In genomic region chr19:6519289-6519688, GRCh38 we compare ENCODE assay signal across 13 cellular contexts. TPM values are rescaled to one million over a fixed set of nuclear protein-coding genes. Genes with fewer than 3 reads are reported as not detected.
DNase-seq lines count a peak whose midpoint lies in the region; ATAC-seq, FAIRE-seq and TF ChIP-seq lines count a peak whose summit lies in the region.
"Had no signal": no experiment of that assay in that cellular context is flagged by ENCODE, and none has a peak within 500 bp of the region (broad histone marks: within the 10 kb centered on the region; RNA-seq: fewer than 3 reads in every experiment).

No MANE protein-coding gene starts in this region.

- POLR2A ChIA-PET in T-cell (lab: Charles Lee) = interaction anchor here in 1 of 2 donors (0.7 kb wide), 1 partner anchor 16 kb away, joined by 5 read pairs; no protein-coding TSS in a partner anchor

- no peaks in the 10 kb centered on the region for H3K27me3 Mint-ChIP-seq in natural killer cell treated with Interleukin-12 subunit alpha and Interleukin-12 subunit beta and Interleukin-15 and Interleukin-18, amount 100 ng/mL, for 72 hours
- H3K27me3 Mint-ChIP-seq in natural killer cell (ENCODE audit: low read depth in 2 of 2) (no peaks in the 10 kb centered on the region), T-cell (no peaks in the 10 kb centered on the region)
- H3K27me3 Mint-ChIP-seq: CD4-positive, alpha-beta memory T cell had no signal

- intact Hi-C loops in natural killer cell (cut with micrococcal nuclease) = loop anchor here (5.0 kb wide), 1 partner anchor 218 kb away; the partner anchor contains the start of genes GPR108 and TRIP10

- FAIRE-seq in D721Med (lab: Jason Lieb, UNC) = no peak

- no peak for DNase-seq in natural killer cell treated with Interleukin-12 subunit alpha and Interleukin-12 subunit beta and Interleukin-15 and Interleukin-18, amount 100 ng/mL, for 72 hours (ENCODE audit: low spot score)
- DNase-seq in natural killer cell (no peak), T-cell (no peak), epithelial cell of prostate (ENCODE audit: low read depth, low spot score) (peak; percentile 14), D721Med (ENCODE audit: insufficient read length, low spot score) (no peak), 8988T (no peak), SKM-1 (lab: John Stamatoyannopoulos, UW; ENCODE audit: unreplicated experiment) (no peak)
- DNase-seq: CD4-positive, alpha-beta memory T cell; SJCRH30 had no signal

- H3K27ac ChIP-seq in epithelial cell of prostate = no peak overlapping the region
- H3K27ac ChIP-seq: SJCRH30 had no signal

- TF ChIP-seq CTCF in natural killer cell (IDR thresholded peaks at IDR 0.05) (no peak), D721Med (IDR thresholded peaks at IDR 0.05; ENCODE audit: insufficient read depth, missing control alignments) (no peak)

- H3K4me1 Mint-ChIP-seq in natural killer cell treated with Interleukin-12 subunit alpha and Interleukin-12 subunit beta and Interleukin-15 and Interleukin-18, amount 100 ng/mL, for 72 hours (ENCODE audit: low read depth in 2 of 2) = peaks cover 36 to 44% of the 10 kb centered on the region in 2 donors
- peaks cover 34 to 45% of the 10 kb centered on the region in 2 donors for H3K4me1 Mint-ChIP-seq in natural killer cell
- peaks cover 35 to 45% (median 43%) of the 10 kb centered on the region in 3 donors for H3K4me1 Mint-ChIP-seq in T-cell

- peak overlapping the region; percentile 36 to 49 for H3K27ac Mint-ChIP-seq in natural killer cell treated with Interleukin-12 subunit alpha and Interleukin-12 subunit beta and Interleukin-15 and Interleukin-18, amount 100 ng/mL, for 72 hours
- H3K27ac Mint-ChIP-seq in natural killer cell = no peak overlapping the region
- peak overlapping the region in 1 of 2 donors; percentile 17 for H3K27ac Mint-ChIP-seq in T-cell

- no peak for ATAC-seq in natural killer cell treated with Interleukin-12 subunit alpha and Interleukin-12 subunit beta and Interleukin-15 and Interleukin-18, amount 100 ng/mL, for 72 hours
- ATAC-seq in natural killer cell (no peak), T-cell (replicated peaks in 1 of 4) (no peak), HG02970 (IDR thresholded peaks at IDR 0.05; ENCODE audit: low FRiP score, unreplicated experiment) (no peak)

- H3K4me3 Mint-ChIP-seq in natural killer cell treated with Interleukin-12 subunit alpha and Interleukin-12 subunit beta and Interleukin-15 and Interleukin-18, amount 100 ng/mL, for 72 hours = peak overlapping the region; percentile 70
- H3K4me3 Mint-ChIP-seq in natural killer cell = no peak overlapping the region
- H3K4me3 Mint-ChIP-seq in T-cell = peak overlapping the region in 2 of 3 donors; percentile 42 to 96

- H3K36me3 Mint-ChIP-seq in natural killer cell treated with Interleukin-12 subunit alpha and Interleukin-12 subunit beta and Interleukin-15 and Interleukin-18, amount 100 ng/mL, for 72 hours = no peaks in the 10 kb centered on the region
- no peaks in the 10 kb centered on the region for H3K36me3 Mint-ChIP-seq in natural killer cell
- H3K36me3 Mint-ChIP-seq in T-cell = no peaks in the 10 kb centered on the region
- H3K36me3 Mint-ChIP-seq: CD4-positive, alpha-beta memory T cell had no signal

- CTCF ChIA-PET in T-cell (lab: Charles Lee) = no interaction called here

- H3K9me3 Mint-ChIP-seq in natural killer cell treated with Interleukin-12 subunit alpha and Interleukin-12 subunit beta and Interleukin-15 and Interleukin-18, amount 100 ng/mL, for 72 hours = no peaks in the 10 kb centered on the region
- H3K9me3 Mint-ChIP-seq in natural killer cell (no peaks in the 10 kb centered on the region), T-cell (no peaks in the 10 kb centered on the region)

RNA-seq across cellular contexts. Expression of gene TNFSF9, which starts 11.5 kb away (rescaled TPM):
- total RNA-seq in natural killer cell treated with Interleukin-12 subunit alpha and Interleukin-12 subunit beta and Interleukin-15 and Interleukin-18, amount 100 ng/mL, for 72 hours = 1 to 10 TPM; 3.4 to 3.8 TPM
- total RNA-seq in natural killer cell = 1 to 10 TPM; 3.3 to 6.0 (median 5.6) TPM
- total RNA-seq in T-cell = 1 to 10 TPM; 1.3 to 6.0 (median 1.6) TPM
- total RNA-seq: SJCRH30 had no signal

RNA-seq across cellular contexts. Expression of gene TUBB4A, which starts 17.2 kb away (rescaled TPM):
- total RNA-seq in natural killer cell treated with Interleukin-12 subunit alpha and Interleukin-12 subunit beta and Interleukin-15 and Interleukin-18, amount 100 ng/mL, for 72 hours = 1 to 10 TPM; 1.4 to 3.2 TPM
- total RNA-seq in natural killer cell (1 to 10 TPM in 2 of 3 donors, under 1 TPM in 1; 0.40 to 2.6 (median 1.8) TPM), T-cell (1 to 10 TPM; 3.3 to 7.6 (median 5.0) TPM)
- total RNA-seq: dermis microvascular lymphatic vessel endothelial cell, osteocyte, SJCRH30 had no signal

RNA-seq across cellular contexts. Expression of gene DENND1C, which starts 37.7 kb away (rescaled TPM):
- 100 to 1,000 TPM in 1 of 2 donors, 10 to 100 TPM in 1; 73.6 to 131 TPM for total RNA-seq in natural killer cell treated with Interleukin-12 subunit alpha and Interleukin-12 subunit beta and Interleukin-15 and Interleukin-18, amount 100 ng/mL, for 72 hours
- total RNA-seq in natural killer cell (100 to 1,000 TPM; 175 to 197 (median 188) TPM), T-cell (100 to 1,000 TPM; 107 to 140 (median 114) TPM)
- total RNA-seq: dermis microvascular lymphatic vessel endothelial cell, osteocyte, SJCRH30 had no signal

RNA-seq across cellular contexts. Expression of gene CRB3, which starts 55.2 kb away (rescaled TPM):
- total RNA-seq in natural killer cell treated with Interleukin-12 subunit alpha and Interleukin-12 subunit beta and Interleukin-15 and Interleukin-18, amount 100 ng/mL, for 72 hours = not detected
- total RNA-seq in natural killer cell = 1 to 10 TPM in 1 of 3 donors, under 1 TPM in 1, not detected in 1; 0.59 to 1.1 TPM
- 1 to 10 TPM; 5.7 to 6.5 (median 5.9) TPM for total RNA-seq in T-cell
- total RNA-seq: dermis microvascular lymphatic vessel endothelial cell, H4, osteocyte, SJCRH30 had no signal

RNA-seq across cellular contexts. Expression of gene SLC25A23, which starts 59.7 kb away (rescaled TPM):
- total RNA-seq in natural killer cell treated with Interleukin-12 subunit alpha and Interleukin-12 subunit beta and Interleukin-15 and Interleukin-18, amount 100 ng/mL, for 72 hours = 10 to 100 TPM in 1 of 2 donors, 1 to 10 TPM in 1; 5.4 to 10.5 TPM
- total RNA-seq in natural killer cell (10 to 100 TPM in 1 of 3 donors, 1 to 10 TPM in 2; 7.8 to 10.5 (median 8.7) TPM), T-cell (10 to 100 TPM; 15.5 to 28.0 (median 25.5) TPM)

Comparison
In these comparisons a context has a peak if more than half of its experiments do, and no peak if none do; other contexts are left out.
1. H3K27ac Mint-ChIP-seq: peak in natural killer cell treated with Interleukin-12 subunit alpha and Interleukin-12 subunit beta and Interleukin-15 and Interleukin-18, amount 100 ng/mL, for 72 hours (2 of 2); none in natural killer cell (0 of 2).